Comparison of ENCODE assay signal across 8 cellular contexts in the genomic region with DNA sequence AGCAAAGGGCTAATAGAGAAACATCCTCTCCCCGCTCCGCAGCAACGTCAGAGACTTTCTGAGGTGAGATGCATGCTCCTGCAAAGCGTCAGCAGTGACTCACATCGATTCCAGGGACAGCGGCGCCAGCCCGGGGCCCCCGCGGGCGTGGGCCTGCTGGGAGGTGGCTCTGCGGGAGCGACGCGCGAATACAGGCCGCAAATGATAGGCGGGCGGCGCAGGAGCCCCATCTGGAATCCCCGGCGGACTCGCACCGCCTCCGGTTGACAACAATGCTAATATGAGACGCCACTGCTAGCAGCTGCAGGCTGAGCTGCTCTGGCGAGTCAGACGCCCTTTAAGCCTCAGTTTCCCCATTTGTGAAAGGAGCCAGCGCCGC. TPM values are rescaled to one million over a fixed set of nuclear protein-coding genes. Genes with fewer than 3 reads are reported as not detected.
A peak's percentile ranks its signal among the peaks of the same experiment; 100 is the strongest.
DNase-seq lines count a peak whose midpoint lies in the region; ATAC-seq and TF ChIP-seq lines count a peak whose summit lies in the region.

No MANE protein-coding gene starts in this region.

- no peaks in the 10 kb centered on the region for H3K9me3 ChIP-seq in CD4-positive, alpha-beta memory T cell (ENCODE audit: control insufficient read depth in 1 of 2, low read length in 2 of 2)
- H3K9me3 ChIP-seq in GM23248 (ENCODE audit: low read depth): no peaks in the 10 kb centered on the region

- no peak for TF ChIP-seq CTCF in chondrocyte (IDR thresholded peaks at IDR 0.05)

- peaks cover 23% of the 10 kb centered on the region for H3K4me1 ChIP-seq in CD4-positive, alpha-beta memory T cell (ENCODE audit: insufficient read depth, low read length)
- H3K4me1 ChIP-seq in GM23248 (ENCODE audit: insufficient read depth): peaks cover 37% of the 10 kb centered on the region

- no peaks in the 10 kb centered on the region for H4K20me1 ChIP-seq in GM23248 (ENCODE audit: insufficient read depth)

- CTCF ChIA-PET in CD4-positive, alpha-beta memory T cell (lab: Charles Lee; ENCODE audit: partially characterized antibody): interaction anchor here (1.3 kb wide), 1 partner anchor 96 kb away, joined by 4 read pairs; the partner anchor contains the start of gene TEF

- peak overlapping the region; percentile 92 for H3K9ac ChIP-seq in GM23248

- no peaks in the 10 kb centered on the region for H3K9me3 Mint-ChIP-seq in CD4-positive, alpha-beta memory T cell
- H3K9me3 Mint-ChIP-seq in chondrocyte (ENCODE audit: low read depth): no peaks in the 10 kb centered on the region

- peak; percentile 85 to 98 (median 86) for DNase-seq in CD4-positive, alpha-beta memory T cell
- DNase-seq in GM23248: peak; percentile 98
- DNase-seq in NAMALWA (ENCODE audit: low spot score): peak; percentile 66
- peak; percentile 75 for DNase-seq in activated CD4-positive, alpha-beta T cell treated with anti-CD3 and anti-CD28 coated beads for 1 hour
- DNase-seq in chondrocyte (ENCODE audit: low spot score): no peak
- DNase-seq in left colon: peak; percentile 65 to 71
- DNase-seq in stimulated activated CD4-positive, alpha-beta T cell treated with anti-CD3 and anti-CD28 coated beads, Interleukin-1b, Interleukin-23, amount 100 ng/mL, for 48 hours: peak; percentile 93

- H3K4me3 Mint-ChIP-seq in CD4-positive, alpha-beta memory T cell: peak overlapping the region; percentile 92 to 98 (median 96)
- peak overlapping the region; percentile 83 for H3K4me3 Mint-ChIP-seq in chondrocyte (ENCODE audit: unreplicated experiment)

- peaks cover 30% of the 10 kb centered on the region for H3K36me3 ChIP-seq in CD4-positive, alpha-beta memory T cell (ENCODE audit: insufficient read depth, low read length)
- peaks cover 9% of the 10 kb centered on the region for H3K36me3 ChIP-seq in GM23248 (ENCODE audit: low read depth)

- H2AFZ ChIP-seq in GM23248: peak overlapping the region; percentile 69

- H3K4me1 Mint-ChIP-seq in CD4-positive, alpha-beta memory T cell: peaks cover 16 to 55% (median 39%) of the 10 kb centered on the region in 4 donors
- peaks cover 44% of the 10 kb centered on the region for H3K4me1 Mint-ChIP-seq in chondrocyte (ENCODE audit: low read depth)

- in situ Hi-C loops in GM23248 (cut with MboI): no loop called here

- peaks cover 48% of the 10 kb centered on the region for H3K79me2 ChIP-seq in GM23248 (ENCODE audit: insufficient read depth)

- peaks cover 30% of the 10 kb centered on the region for H3F3A ChIP-seq in GM23248 (ENCODE audit: insufficient read depth)

- WGBS in GM23248 (ENCODE audit: low coverage in 1 of 2, low lambda C conversion rate in 2 of 2, missing lambda C conversion rate in 2 of 2), 2 experiments: 2 to 3% methylated on average over 28 to 29 of the region's 30 CpGs

- H3K36me3 Mint-ChIP-seq in CD4-positive, alpha-beta memory T cell: peaks cover 10 to 31% of the 10 kb centered on the region in 2 donors
- H3K36me3 Mint-ChIP-seq in chondrocyte (ENCODE audit: low read depth): peaks cover 3% of the 10 kb centered on the region

- POLR2A ChIA-PET in CD4-positive, alpha-beta memory T cell (lab: Charles Lee; ENCODE audit: partially characterized antibody): interaction anchor here (1.0 to 5.2 kb wide), 18 partner anchors 9 to 1966 kb away, joined by 3 to 111 read pairs (median 6); partner anchors contain the start of genes ACO2, DESI1, PHF5A and PMM1

- peak overlapping the region; percentile 99 for H3K27ac ChIP-seq in CD4-positive, alpha-beta memory T cell (ENCODE audit: low read depth, low read length)
- H3K27ac ChIP-seq in GM23248: peak overlapping the region; percentile 96

- ATAC-seq in left colon (peak; percentile 48), HG03159 (IDR thresholded peaks at IDR 0.05; ENCODE audit: unreplicated experiment) (no peak)

- intact Hi-C loops in CD4-positive, alpha-beta memory T cell (cut with micrococcal nuclease): loop anchor here (5.0 kb wide), 1 partner anchor 263 kb away; no protein-coding TSS in a partner anchor
- intact Hi-C loops in left colon (cut with DNase I, micrococcal nuclease): no loop called here

- no peaks in the 10 kb centered on the region for H3K27me3 Mint-ChIP-seq in CD4-positive, alpha-beta memory T cell
- H3K27me3 Mint-ChIP-seq in chondrocyte (ENCODE audit: low read depth): no peaks in the 10 kb centered on the region

- H3K27me3 ChIP-seq in CD4-positive, alpha-beta memory T cell (ENCODE audit: insufficient read depth, low read length): no peaks in the 10 kb centered on the region
- H3K27me3 ChIP-seq in GM23248 (replicated peaks; ENCODE audit: insufficient read depth): no peaks in the 10 kb centered on the region

- peak overlapping the region; percentile 91 for H3K4me2 ChIP-seq in GM23248 (ENCODE audit: unreplicated experiment)

- no peaks in the 10 kb centered on the region for H3K9me2 ChIP-seq in GM23248 (ENCODE audit: insufficient read depth)

- peak overlapping the region; percentile 96 to 99 (median 99) for H3K27ac Mint-ChIP-seq in CD4-positive, alpha-beta memory T cell
- H3K27ac Mint-ChIP-seq in chondrocyte (ENCODE audit: unreplicated experiment): peak overlapping the region; percentile 94

- H3K4me3 ChIP-seq in CD4-positive, alpha-beta memory T cell (ENCODE audit: low read length in 2 of 2): peak overlapping the region; percentile 40 to 82
- H3K4me3 ChIP-seq in GM23248: peak overlapping the region; percentile 87

RNA-seq across cellular contexts. Expression of gene RANGAP1, which starts 0.6 kb away (rescaled TPM):
- total RNA-seq in CD4-positive, alpha-beta memory T cell: 10 to 100 TPM; 69.1 to 74.7 TPM
- 10 to 100 TPM; 12.7 to 32.3 TPM for polyA plus RNA-seq in CD4-positive, alpha-beta memory T cell
- 73.5 and 79.2 TPM in 2 replicates for total RNA-seq in GM23248 (2014; rRNA removed; shearing (Covaris generic))
- polyA plus RNA-seq in GM23248 (2016; fragmentation: Nextera tagmentation; extraction: Ambion mirVana): 52.3 and 54.6 TPM in 2 replicates
- total RNA-seq in chondrocyte (34.7 to 38.6 TPM (median 35.4 TPM) in 3 replicates), left colon (10 to 100 TPM; 28.4 to 35.1 TPM)

RNA-seq across cellular contexts. Expression of gene ZC3H7B, which starts 15.9 kb away (rescaled TPM):
- 10 to 100 TPM; 39.4 to 40.3 TPM for total RNA-seq in CD4-positive, alpha-beta memory T cell
- polyA plus RNA-seq in CD4-positive, alpha-beta memory T cell: 1 to 10 TPM in 1 of 2 donors, under 1 TPM in 1; 0.20 to 1.5 TPM
- 54.8 and 54.9 TPM in 2 replicates for total RNA-seq in GM23248 (2014; rRNA removed; shearing (Covaris generic))
- polyA plus RNA-seq in GM23248 (2016; fragmentation: Nextera tagmentation; extraction: Ambion mirVana): 5.3 and 5.4 TPM in 2 replicates
- total RNA-seq in chondrocyte: 54.7 to 73.3 TPM (median 55.8 TPM) in 3 replicates
- 10 to 100 TPM; 35.3 to 38.8 TPM for total RNA-seq in left colon

RNA-seq across cellular contexts. Expression of gene CHADL, which starts 44.7 kb away (rescaled TPM):
- 1 to 10 TPM in 1 of 2 experiments, under 1 TPM in 1; 0.67 to 1.0 TPM for total RNA-seq in CD4-positive, alpha-beta memory T cell
- under 1 TPM; 0.10 to 0.26 TPM for polyA plus RNA-seq in CD4-positive, alpha-beta memory T cell
- total RNA-seq in GM23248 (2014; rRNA removed; shearing (Covaris generic)): 0.22 and 1.1 TPM in 2 replicates
- 0.30 and 0.88 TPM in 2 replicates for polyA plus RNA-seq in GM23248 (2016; fragmentation: Nextera tagmentation; extraction: Ambion mirVana)
- total RNA-seq in chondrocyte (0.36 to 1.3 TPM (median 0.39 TPM) in 3 replicates), left colon (1 to 10 TPM in 1 of 2 donors, under 1 TPM in 1; 0.61 to 2.6 TPM)
